Comparison of ENCODE assay signal across 26 cellular contexts in the genomic region with DNA sequence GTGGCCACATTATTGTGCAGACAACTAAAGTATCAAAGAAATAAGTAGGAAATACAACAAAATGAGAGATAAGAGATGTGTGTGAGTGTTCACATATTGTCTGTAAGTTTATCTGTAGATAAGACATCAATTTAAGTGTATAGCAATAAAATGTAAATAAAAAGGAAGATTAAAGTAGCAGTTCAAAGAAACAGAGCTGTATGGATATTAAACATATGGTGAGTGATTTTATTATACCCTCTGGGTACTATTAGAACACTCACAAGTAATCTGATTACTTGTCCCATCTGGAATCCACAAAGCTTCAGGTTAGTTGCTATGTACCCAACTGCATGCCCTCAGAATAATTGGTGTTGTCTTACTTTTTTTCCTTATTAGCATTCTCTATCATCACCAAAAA.
"Had no signal": no experiment of that assay in that cellular context is flagged by ENCODE, and none has a peak within 500 bp of the region (broad histone marks: within the 10 kb centered on the region; RNA-seq: fewer than 3 reads in every experiment).

No MANE protein-coding gene starts in this region.

- H3K4me1 ChIP-seq: ascending aorta, colonic mucosa had no signal

- DNase-seq: activated CD4-positive, alpha-beta T cell treated with anti-CD3 and anti-CD28 coated beads, Interleukin-2, amount 10 ng/mL, durations not matched to agents 24 days and 14 days; activated CD4-positive, alpha-beta T cell treated with anti-CD3 and anti-CD28 coated beads, Interleukin-2, amount 50 U/mL, for 4 hours; activated CD8-positive, alpha-beta T cell treated with anti-CD3 and anti-CD28 coated beads for 36 hours; activated effector memory CD4-positive, alpha-beta T cell treated with anti-CD3 and anti-CD28 coated beads, Interleukin-2, amount 50 U/mL, for 16 hours; activated naive CD4-positive, alpha-beta T cell; activated naive CD4-positive, alpha-beta T cell treated with anti-CD3 and anti-CD28 coated beads, Interleukin-2, amount 50 U/mL, for 16 hours; activated naive CD8-positive, alpha-beta T cell treated with anti-CD3 and anti-CD28 coated beads, Interleukin-2, amount 10 ng/mL, durations not matched to agents 7 days and 5 days; activated T-cell treated with anti-CD3 and anti-CD28 coated beads, Interleukin-2, amount 50 U/mL, for 1 hour; activated T-cell treated with anti-CD3 and anti-CD28 coated beads, Interleukin-2, amount 50 U/mL, for 72 hours; amygdala; colonic mucosa; NCI-H1092 treated with DMSO at 0.1 percent for 48 hours; NCI-H1417; NCI-H146; NCI-H187; NCI-H2029 treated with DMSO at 0.1 percent for 48 hours; NCI-H345; NCI-H526 treated with DMSO at 0.1 percent for 48 hours; NK-92 treated with Interleukin-12 subunit alpha and Interleukin-12 subunit beta, amount 100 ng/mL, for 24 hours; PC-9; SIG-M5 had no signal

- H3K27ac ChIP-seq: ascending aorta, cardiac muscle cell, colonic mucosa, PC-9, RWPE1 had no signal

- ATAC-seq: activated CD8-positive, alpha-beta T cell treated with anti-CD3 and anti-CD28 coated beads for 36 hours; activated T-cell treated with anti-CD3 and anti-CD28 coated beads, Interleukin-2, amount 50 U/mL, for 72 hours; activated T-helper 17 cell treated with anti-CD3 and anti-CD28 coated beads, Interleukin-2, amount 50 U/mL, for 72 hours; Right ventricle myocardium inferior had no signal

- H3K27me3 ChIP-seq: ascending aorta, cardiac muscle cell, colonic mucosa had no signal
